Comparison of ENCODE assay signal across 10 cellular contexts in genomic region chr7:26278769-26279168, GRCh38. TPM values are rescaled to one million over a fixed set of nuclear protein-coding genes. Genes with fewer than 3 reads are reported as not detected.
DNase-seq lines count a peak whose midpoint lies in the region; ATAC-seq, FAIRE-seq and TF ChIP-seq lines count a peak whose summit lies in the region.
"Had no signal": no experiment of that assay in that cellular context is flagged by ENCODE, and none has a peak within 500 bp of the region (broad histone marks: within the 10 kb centered on the region; RNA-seq: fewer than 3 reads in every experiment).

No MANE protein-coding gene starts in this region.

- no peak overlapping the region for H3K4me3 Mint-ChIP-seq in osteocyte (ENCODE audit: unreplicated experiment)

- no peak for TF ChIP-seq POLR2A in GM12891 (IDR thresholded peaks at IDR 0.05; ENCODE audit: low read depth, low read length)

- H3K4me3 ChIP-seq in pancreas = no peak overlapping the region
- H3K4me3 ChIP-seq: BLaER1 had no signal

- WGBS in pancreas, 2 donors = 12 to 17% methylated on average over 1 of the region's 1 CpG

- no peaks in the 10 kb centered on the region for H3K4me1 Mint-ChIP-seq in osteocyte (ENCODE audit: unreplicated experiment)

- H3K27ac ChIP-seq in pancreas = no peak overlapping the region
- H3K27ac ChIP-seq: BLaER1 had no signal

- peaks cover 2% of the 10 kb centered on the region for H3K27me3 Mint-ChIP-seq in osteocyte (ENCODE audit: unreplicated experiment)

- ATAC-seq in pancreas (peak in 3 of 4 donors; percentile 62 to 85 (median 80)), left ventricle myocardium superior (no peak)

- H3K9me3 ChIP-seq in pancreas = no peaks in the 10 kb centered on the region
- H3K9me3 ChIP-seq: BLaER1 had no signal

- no peak for FAIRE-seq in pancreas (lab: Jason Lieb, UNC)
- no peak for FAIRE-seq in GM12891 (lab: Jason Lieb, UNC)

- no peaks in the 10 kb centered on the region for H3K4me1 ChIP-seq in pancreas
- H3K4me1 ChIP-seq: BLaER1 had no signal

- H3K27me3 ChIP-seq in pancreas = no peaks in the 10 kb centered on the region
- H3K27me3 ChIP-seq: BLaER1 had no signal

- no peaks in the 10 kb centered on the region for H3K36me3 Mint-ChIP-seq in osteocyte (ENCODE audit: unreplicated experiment)

- H3K27ac Mint-ChIP-seq in osteocyte (ENCODE audit: unreplicated experiment) = no peak overlapping the region

- H3K9me3 Mint-ChIP-seq in osteocyte (ENCODE audit: unreplicated experiment) = no peaks in the 10 kb centered on the region

- TF ChIP-seq CTCF in pancreas (IDR thresholded peaks at IDR 0.05) = peak in 1 of 4 donors; percentile 28
- TF ChIP-seq CTCF in osteocyte (IDR thresholded peaks at IDR 0.05) = no peak

- intact Hi-C loops in pancreas (cut with DNase I) (no loop called here), left ventricle myocardium superior (cut with micrococcal nuclease) (no loop called here)

- H3K36me3 ChIP-seq in pancreas = no peaks in the 10 kb centered on the region
- H3K36me3 ChIP-seq: BLaER1 had no signal

- DNase-seq in SIG-M5 treated with dmso at 0.1 percent for 504 hours (lab: John Stamatoyannopoulos, UW; ENCODE audit: unreplicated experiment) (peak; percentile 52), SIG-M5 (lab: John Stamatoyannopoulos, UW) (no peak), NAMALWA (ENCODE audit: low spot score) (peak; percentile 76), astrocyte of the hippocampus (ENCODE audit: low read depth, low spot score) (peak; percentile 16), pancreas (no peak), GM12891 (ENCODE audit: insufficient read length, low spot score) (no peak), left ventricle myocardium superior (no peak), osteocyte (ENCODE audit: extremely low spot score, unreplicated experiment) (no peak)
- DNase-seq: IMR-90 had no signal

TF ChIP-seq in GM12891, 5 proteins besides CTCF, POLR2A, EP300 and RAD21:
- no peak for TF ChIP-seq PAX5 (IDR thresholded peaks at IDR 0.05; ENCODE audit: insufficient read depth, low read length, severe bottlenecking)
- no peak for TF ChIP-seq TAF1 (IDR thresholded peaks at IDR 0.05; ENCODE audit: low read depth, low read length)
- no peak for TF ChIP-seq SPI1 (IDR thresholded peaks at IDR 0.05; ENCODE audit: low read depth, low read length)
- TF ChIP-seq POU2F2 (IDR thresholded peaks at IDR 0.05; ENCODE audit: low read depth, low read length) = no peak
- TF ChIP-seq POLR2AphosphoS5 (IDR thresholded peaks at IDR 0.05; ENCODE audit: low read depth, low read length) = no peak
TF ChIP-seq in GM12891: peak in this region for 0.

RNA-seq across cellular contexts. Expression of gene SNX10, which starts 12.9 kb away (rescaled TPM):
- 10 to 100 TPM in 2 of 6 donors, 1 to 10 TPM in 4; 2.9 to 23.5 (median 6.0) TPM for total RNA-seq in pancreas
- polyA plus RNA-seq in pancreas = 1 to 10 TPM; 5.0 to 8.0 TPM
- polyA plus RNA-seq in GM12891 (2012; ENCODE audit: low read depth, missing spikeins) = 8.4 TPM
- 1.1 TPM for total RNA-seq in left ventricle myocardium superior
- not detected in 2 replicates for total RNA-seq in osteocyte
- total RNA-seq: IMR-90 had no signal
- polyA plus RNA-seq: IMR-90 had no signal

Comparison
In these comparisons a context has a peak if more than half of its experiments do, and no peak if none do; other contexts are left out.
1. DNase-seq: peak in SIG-M5 treated with dmso at 0.1 percent for 504 hours (single experiment), NAMALWA (single experiment) and astrocyte of the hippocampus (single experiment); none in SIG-M5 (single experiment), pancreas (0 of 6), GM12891 (single experiment), left ventricle myocardium superior (single experiment) and osteocyte (single experiment).